ENCODE assay signal across 19 cellular contexts in the genomic region with DNA sequence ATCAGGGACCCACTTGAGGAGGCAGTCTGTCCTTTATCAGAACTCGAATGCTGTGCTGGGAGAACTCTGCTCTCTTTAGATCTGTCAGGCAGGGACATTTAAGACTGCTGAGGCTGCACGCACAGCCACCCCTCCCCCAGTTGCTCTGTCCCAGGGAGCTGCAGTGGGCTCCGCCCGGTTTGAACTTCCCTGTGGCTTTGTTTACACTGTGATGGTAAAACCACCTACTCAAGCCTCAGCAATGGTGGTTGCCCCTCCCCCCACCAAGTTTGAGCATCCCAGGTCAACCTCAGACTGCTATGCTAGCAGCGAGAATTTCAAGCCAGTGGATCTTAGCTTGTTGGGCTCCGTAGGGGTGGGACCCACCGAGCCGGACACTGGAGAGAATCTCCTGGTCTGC. TPM values are rescaled to one million over a fixed set of nuclear protein-coding genes. Genes with fewer than 3 reads are reported as not detected.
"Had no signal": no experiment of that assay in that cellular context is flagged by ENCODE, and none has a peak within 500 bp of the region (broad histone marks: within the 10 kb centered on the region; RNA-seq: fewer than 3 reads in every experiment).

No MANE protein-coding gene starts in this region.

- H3K27ac Mint-ChIP-seq: activated naive CD4-positive, alpha-beta T cell treated with anti-CD3 and anti-CD28 coated beads, Interleukin-2, amount 50 U/mL, for 72 hours; brain; dendritic cell treated with granulocyte-macrophage colony-stimulating factor and Interleukin-4, amounts not matched to agents 40 ng/mL and 50 ng/mL, for 4 days; natural killer cell had no signal

- H3K4me1 ChIP-seq: prostate gland, sigmoid colon had no signal

- DNase-seq: activated CD4-positive, alpha-beta T cell treated with anti-CD3 and anti-CD28 coated beads, Interleukin-2, amount 50 U/mL, for 4 hours; activated effector memory CD4-positive, alpha-beta T cell treated with anti-CD3 and anti-CD28 coated beads, Interleukin-2, amount 50 U/mL, for 16 hours; activated T-cell treated with anti-CD3 and anti-CD28 coated beads, Interleukin-2, amount 50 U/mL, for 4 hours; amygdala; erythroblast; hypothalamus; mammary epithelial cell; mucosa of descending colon; natural killer cell; sigmoid colon; stimulated activated CD4-positive, alpha-beta T cell treated with anti-CD3 and anti-CD28 coated beads, Interleukin-2, amount 100 ng/mL, for 24 hours; stimulated activated naive CD4-positive, alpha-beta T cell; trophoblast cell had no signal

- H3K36me3 Mint-ChIP-seq: brain, natural killer cell had no signal

- H3K27ac ChIP-seq: prostate gland, sigmoid colon had no signal

- H3K9me3 ChIP-seq: mucosa of descending colon, prostate gland had no signal

- ATAC-seq: activated CD4-positive, CD25-positive, alpha-beta regulatory T cell treated with anti-CD3 and anti-CD28 coated beads, Interleukin-2, amount 50 U/mL, for 24 hours; activated naive CD4-positive, alpha-beta T cell treated with anti-CD3 and anti-CD28 coated beads, Interleukin-2, amount 50 U/mL, for 72 hours; activated T-cell treated with anti-CD3 and anti-CD28 coated beads, Interleukin-2, amount 50 U/mL, for 4 hours; left lobe of liver; mucosa of descending colon; natural killer cell had no signal

- H3K36me3 ChIP-seq: prostate gland, sigmoid colon had no signal

- H3K27me3 ChIP-seq: sigmoid colon had no signal

- H3K4me1 Mint-ChIP-seq: natural killer cell had no signal

- H3K4me3 ChIP-seq: mucosa of descending colon, prostate gland, sigmoid colon had no signal

- H3K4me3 Mint-ChIP-seq: activated T-cell treated with anti-CD3 and anti-CD28 coated beads, Interleukin-2, amount 50 U/mL, for 4 hours; brain; dendritic cell treated with granulocyte-macrophage colony-stimulating factor and Interleukin-4, amounts not matched to agents 40 ng/mL and 50 ng/mL, for 4 days; natural killer cell had no signal

RNA-seq across cellular contexts. Expression of gene LHCGR, which starts 11.8 kb away (rescaled TPM):
- total RNA-seq: activated naive CD4-positive, alpha-beta T cell treated with anti-CD3 and anti-CD28 coated beads, Interleukin-2, amount 50 U/mL, for 72 hours; activated T-cell treated with anti-CD3 and anti-CD28 coated beads, Interleukin-2, amount 50 U/mL, for 4 hours; left lobe of liver; mammary epithelial cell; mucosa of descending colon; natural killer cell; sigmoid colon had no signal
- polyA plus RNA-seq: mammary epithelial cell, sigmoid colon had no signal
